Comparison of ENCODE assay signal across 1 cellular context in the genomic region with DNA sequence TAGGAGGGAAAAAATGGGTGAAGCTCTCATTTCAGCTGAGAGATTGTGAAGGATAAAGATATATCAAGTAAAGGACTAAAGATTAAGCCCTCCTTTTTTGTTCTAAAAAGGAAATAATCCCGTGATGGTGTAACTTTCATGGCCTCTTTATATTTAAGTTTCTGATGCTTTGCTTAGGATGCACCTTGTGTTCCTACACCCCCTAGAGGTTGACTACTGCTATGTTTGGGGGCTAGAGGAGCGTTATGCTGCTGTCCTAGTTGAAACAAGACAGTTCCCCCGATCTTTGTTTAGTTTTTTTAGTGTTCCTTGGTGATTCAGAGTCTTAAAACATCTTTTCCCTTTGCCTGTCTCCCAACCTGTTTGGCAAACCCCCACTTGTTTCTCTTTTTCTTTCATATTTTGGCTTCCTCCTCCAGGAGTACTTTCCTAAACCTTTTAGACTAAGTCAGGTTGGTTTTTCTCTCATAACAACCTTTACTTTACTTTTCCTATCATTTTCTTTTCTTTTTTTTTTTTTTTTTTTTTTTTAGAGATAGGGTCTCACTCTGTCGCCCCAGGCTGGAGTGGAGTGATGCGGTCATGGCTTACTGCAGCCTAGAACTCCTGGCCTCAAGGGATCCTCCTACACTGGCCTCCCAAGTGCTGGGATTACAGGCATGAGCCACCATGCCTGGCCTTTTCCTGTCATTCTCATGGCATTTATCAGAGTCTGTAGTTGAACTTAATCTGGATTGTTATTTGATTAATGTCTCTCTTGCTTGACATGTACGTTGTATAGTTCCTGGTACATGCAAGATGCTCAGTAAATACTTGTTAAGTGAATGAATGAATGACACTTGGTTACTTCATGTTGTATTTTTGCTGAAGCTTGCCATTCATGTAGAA.
TF ChIP-seq lines count a peak whose summit lies in the region.

No MANE protein-coding gene starts in this region.

TF ChIP-seq in A549, 52 proteins besides CTCF, POLR2A, EP300 and RAD21 (continued from another document):
- TF ChIP-seq REST (IDR thresholded peaks at IDR 0.05) = no peak
- TF ChIP-seq NR3C1 (IDR thresholded peaks at IDR 0.05) = no peak
- TF ChIP-seq MAFK (IDR thresholded peaks at IDR 0.05; ENCODE audit: partially characterized antibody) = no peak
- TF ChIP-seq CEBPB (IDR thresholded peaks at IDR 0.05) = no peak
